ENCODE assay signal across 16 cellular contexts in genomic region chr2:151927501-151928221, GRCh38.
DNase-seq lines count a peak whose midpoint lies in the region; ATAC-seq and TF ChIP-seq lines count a peak whose summit lies in the region.
"Had no signal": no experiment of that assay in that cellular context is flagged by ENCODE, and none has a peak within 500 bp of the region (broad histone marks: within the 10 kb centered on the region; RNA-seq: fewer than 3 reads in every experiment).

No MANE protein-coding gene starts in this region.

- peaks cover 14% of the 10 kb centered on the region for H3K4me1 Mint-ChIP-seq in WTC11
- peaks cover 4% of the 10 kb centered on the region for H3K4me1 Mint-ChIP-seq in mesothelial cell of epicardium
- peaks cover 17% of the 10 kb centered on the region for H3K4me1 Mint-ChIP-seq in progenitor cell of endocrine pancreas (ENCODE audit: low read depth)

- no peaks in the 10 kb centered on the region for H3K27me3 Mint-ChIP-seq in WTC11 (ENCODE audit: low read depth)
- peaks cover 28% of the 10 kb centered on the region for H3K27me3 Mint-ChIP-seq in mesothelial cell of epicardium (ENCODE audit: low read depth)
- H3K27me3 Mint-ChIP-seq in progenitor cell of endocrine pancreas = peaks cover 8% of the 10 kb centered on the region

- peak; percentile 80 for ATAC-seq in WTC11
- ATAC-seq: activated CD4-positive, CD25-positive, alpha-beta regulatory T cell treated with anti-CD3 and anti-CD28 coated beads, Interleukin-2, amount 50 U/mL, for 24 hours had no signal

- H3K27ac Mint-ChIP-seq in WTC11 = peak overlapping the region; percentile 54; the same call in 1 of the 2 replicates
- H3K27ac Mint-ChIP-seq in mesothelial cell of epicardium = no peak overlapping the region
- no peak overlapping the region for H3K27ac Mint-ChIP-seq in progenitor cell of endocrine pancreas

- POLR2A ChIA-PET in WTC11 (lab: Charles Lee) = no interaction called here

- DNase-seq in HT1080 (ENCODE audit: low read depth) (peak; percentile 24), WTC11 (ENCODE audit: low spot score) (no peak), islet precursor cell (peak; percentile 59), superior temporal gyrus (ENCODE audit: extremely low spot score) (peak; percentile 40), NCI-H2029 treated with DMSO at 0.1 percent for 48 hours (lab: John Stamatoyannopoulos, UW) (no peak), mesothelial cell of epicardium (ENCODE audit: low spot score in 2 of 2, unreplicated experiment in 2 of 2) (no peak), progenitor cell of endocrine pancreas (ENCODE audit: low spot score, unreplicated experiment) (no peak)
- DNase-seq: activated CD8-positive, alpha-beta memory T cell treated with anti-CD3 and anti-CD28 coated beads, Interleukin-2, amount 50 U/mL, for 4 hours; activated gamma-delta T cell treated with Interleukin-2 at 50 U/mL for 16 hours; DMS153; MV-4-11; sigmoid colon; SJCRH30; stimulated activated CD4-positive, alpha-beta T cell treated with anti-CD3 and anti-CD28 coated beads, Interleukin-4, amount 100 ng/mL, for 24 hours; stimulated activated CD8-positive, alpha-beta memory T cell treated with anti-CD3 and anti-CD28 coated beads, Interleukin-4, amount 100 ng/mL, for 48 hours had no signal

- CTCF ChIA-PET in WTC11 (lab: Charles Lee) = interaction anchor here (0.6 to 1.0 kb wide), 2 partner anchors 12 to 26 kb away, joined by 3 to 5 read pairs; no protein-coding TSS in a partner anchor

- TF ChIP-seq CTCF in WTC11 (IDR thresholded peaks at IDR 0.05) = no peak
- TF ChIP-seq CTCF in mesothelial cell of epicardium (IDR thresholded peaks at IDR 0.05; ENCODE audit: unreplicated experiment) = no peak
- TF ChIP-seq CTCF in progenitor cell of endocrine pancreas (IDR thresholded peaks at IDR 0.05; ENCODE audit: unreplicated experiment) = no peak

- H3K4me3 Mint-ChIP-seq in WTC11 (no peak overlapping the region), mesothelial cell of epicardium (no peak overlapping the region), progenitor cell of endocrine pancreas (ENCODE audit: low read depth) (no peak overlapping the region)

- H3K9me3 Mint-ChIP-seq in WTC11 (no peaks in the 10 kb centered on the region), mesothelial cell of epicardium (peaks cover 3% of the 10 kb centered on the region), progenitor cell of endocrine pancreas (ENCODE audit: low read depth) (no peaks in the 10 kb centered on the region)

- H3K36me3 Mint-ChIP-seq in WTC11 (no peaks in the 10 kb centered on the region), mesothelial cell of epicardium (no peaks in the 10 kb centered on the region), progenitor cell of endocrine pancreas (ENCODE audit: insufficient read depth) (no peaks in the 10 kb centered on the region)

TF ChIP-seq in WTC11, 78 proteins besides CTCF, POLR2A, EP300 and RAD21:
- no peak for TF ChIP-seq ATF2 (CRISPR knock-in tag; IDR thresholded peaks at IDR 0.05; ENCODE audit: borderline replicate concordance, low read depth)
- no peak for TF ChIP-seq TCF7 (CRISPR knock-in tag; IDR thresholded peaks at IDR 0.05; ENCODE audit: low read depth)
- TF ChIP-seq KAT7 (CRISPR knock-in tag; IDR thresholded peaks at IDR 0.05; ENCODE audit: borderline replicate concordance) = no peak
- TF ChIP-seq, protein P1, sequence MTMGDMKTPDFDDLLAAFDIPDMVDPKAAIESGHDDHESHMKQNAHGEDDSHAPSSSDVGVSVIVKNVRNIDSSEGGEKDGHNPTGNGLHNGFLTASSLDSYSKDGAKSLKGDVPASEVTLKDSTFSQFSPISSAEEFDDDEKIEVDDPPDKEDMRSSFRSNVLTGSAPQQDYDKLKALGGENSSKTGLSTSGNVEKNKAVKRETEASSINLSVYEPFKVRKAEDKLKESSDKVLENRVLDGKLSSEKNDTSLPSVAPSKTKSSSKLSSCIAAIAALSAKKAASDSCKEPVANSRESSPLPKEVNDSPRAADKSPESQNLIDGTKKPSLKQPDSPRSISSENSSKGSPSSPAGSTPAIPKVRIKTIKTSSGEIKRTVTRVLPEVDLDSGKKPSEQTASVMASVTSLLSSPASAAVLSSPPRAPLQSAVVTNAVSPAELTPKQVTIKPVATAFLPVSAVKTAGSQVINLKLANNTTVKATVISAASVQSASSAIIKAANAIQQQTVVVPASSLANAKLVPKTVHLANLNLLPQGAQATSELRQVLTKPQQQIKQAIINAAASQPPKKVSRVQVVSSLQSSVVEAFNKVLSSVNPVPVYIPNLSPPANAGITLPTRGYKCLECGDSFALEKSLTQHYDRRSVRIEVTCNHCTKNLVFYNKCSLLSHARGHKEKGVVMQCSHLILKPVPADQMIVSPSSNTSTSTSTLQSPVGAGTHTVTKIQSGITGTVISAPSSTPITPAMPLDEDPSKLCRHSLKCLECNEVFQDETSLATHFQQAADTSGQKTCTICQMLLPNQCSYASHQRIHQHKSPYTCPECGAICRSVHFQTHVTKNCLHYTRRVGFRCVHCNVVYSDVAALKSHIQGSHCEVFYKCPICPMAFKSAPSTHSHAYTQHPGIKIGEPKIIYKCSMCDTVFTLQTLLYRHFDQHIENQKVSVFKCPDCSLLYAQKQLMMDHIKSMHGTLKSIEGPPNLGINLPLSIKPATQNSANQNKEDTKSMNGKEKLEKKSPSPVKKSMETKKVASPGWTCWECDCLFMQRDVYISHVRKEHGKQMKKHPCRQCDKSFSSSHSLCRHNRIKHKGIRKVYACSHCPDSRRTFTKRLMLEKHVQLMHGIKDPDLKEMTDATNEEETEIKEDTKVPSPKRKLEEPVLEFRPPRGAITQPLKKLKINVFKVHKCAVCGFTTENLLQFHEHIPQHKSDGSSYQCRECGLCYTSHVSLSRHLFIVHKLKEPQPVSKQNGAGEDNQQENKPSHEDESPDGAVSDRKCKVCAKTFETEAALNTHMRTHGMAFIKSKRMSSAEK (CRISPR knock-in tag; IDR thresholded peaks at IDR 0.05; ENCODE audit: borderline replicate concordance) = no peak
- TF ChIP-seq, protein P2, sequence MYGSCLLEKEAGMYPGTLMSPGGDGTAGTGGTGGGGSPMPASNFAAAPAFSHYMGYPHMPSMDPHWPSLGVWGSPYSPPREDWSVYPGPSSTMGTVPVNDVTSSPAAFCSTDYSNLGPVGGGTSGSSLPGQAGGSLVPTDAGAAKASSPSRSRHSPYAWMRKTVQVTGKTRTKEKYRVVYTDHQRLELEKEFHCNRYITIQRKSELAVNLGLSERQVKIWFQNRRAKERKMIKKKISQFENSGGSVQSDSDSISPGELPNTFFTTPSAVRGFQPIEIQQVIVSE (CRISPR knock-in tag; IDR thresholded peaks at IDR 0.05; ENCODE audit: borderline replicate concordance) = no peak
- no peak for TF ChIP-seq EMX1 (CRISPR knock-in tag; IDR thresholded peaks at IDR 0.05)
- TF ChIP-seq ZNF396 (CRISPR knock-in tag; IDR thresholded peaks at IDR 0.05; ENCODE audit: borderline replicate concordance) = no peak
- TF ChIP-seq, protein P3, sequence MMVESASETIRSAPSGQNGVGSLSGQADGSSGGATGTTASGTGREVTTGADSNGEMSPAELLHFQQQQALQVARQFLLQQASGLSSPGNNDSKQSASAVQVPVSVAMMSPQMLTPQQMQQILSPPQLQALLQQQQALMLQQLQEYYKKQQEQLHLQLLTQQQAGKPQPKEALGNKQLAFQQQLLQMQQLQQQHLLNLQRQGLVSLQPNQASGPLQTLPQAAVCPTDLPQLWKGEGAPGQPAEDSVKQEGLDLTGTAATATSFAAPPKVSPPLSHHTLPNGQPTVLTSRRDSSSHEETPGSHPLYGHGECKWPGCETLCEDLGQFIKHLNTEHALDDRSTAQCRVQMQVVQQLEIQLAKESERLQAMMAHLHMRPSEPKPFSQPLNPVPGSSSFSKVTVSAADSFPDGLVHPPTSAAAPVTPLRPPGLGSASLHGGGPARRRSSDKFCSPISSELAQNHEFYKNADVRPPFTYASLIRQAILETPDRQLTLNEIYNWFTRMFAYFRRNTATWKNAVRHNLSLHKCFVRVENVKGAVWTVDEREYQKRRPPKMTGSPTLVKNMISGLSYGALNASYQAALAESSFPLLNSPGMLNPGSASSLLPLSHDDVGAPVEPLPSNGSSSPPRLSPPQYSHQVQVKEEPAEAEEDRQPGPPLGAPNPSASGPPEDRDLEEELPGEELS (CRISPR knock-in tag; IDR thresholded peaks at IDR 0.05) = no peak
- no peak for TF ChIP-seq ZNF219 (CRISPR knock-in tag; IDR thresholded peaks at IDR 0.05; ENCODE audit: borderline replicate concordance)
- TF ChIP-seq GRHL2 (CRISPR knock-in tag; IDR thresholded peaks at IDR 0.05; ENCODE audit: insufficient replicate concordance, severe bottlenecking) = no peak
- TF ChIP-seq, protein P4, sequence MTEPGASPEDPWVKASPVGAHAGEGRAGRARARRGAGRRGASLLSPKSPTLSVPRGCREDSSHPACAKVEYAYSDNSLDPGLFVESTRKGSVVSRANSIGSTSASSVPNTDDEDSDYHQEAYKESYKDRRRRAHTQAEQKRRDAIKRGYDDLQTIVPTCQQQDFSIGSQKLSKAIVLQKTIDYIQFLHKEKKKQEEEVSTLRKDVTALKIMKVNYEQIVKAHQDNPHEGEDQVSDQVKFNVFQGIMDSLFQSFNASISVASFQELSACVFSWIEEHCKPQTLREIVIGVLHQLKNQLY (CRISPR knock-in tag; IDR thresholded peaks at IDR 0.05) = no peak
- TF ChIP-seq SOX15 (CRISPR knock-in tag; IDR thresholded peaks at IDR 0.05) = no peak
- no peak for TF ChIP-seq NR1H2 (CRISPR knock-in tag; IDR thresholded peaks at IDR 0.05)

Comparison
In these comparisons a context has a peak if more than half of its experiments do, and no peak if none do; other contexts are left out.
1. DNase-seq: peak in HT1080 (single experiment), islet precursor cell (single experiment) and superior temporal gyrus (single experiment); none in WTC11 (single experiment), NCI-H2029 treated with DMSO at 0.1 percent for 48 hours (single experiment), mesothelial cell of epicardium (0 of 2) and progenitor cell of endocrine pancreas (single experiment).